ENCODE assay signal across 8 cellular contexts in the genomic region with DNA sequence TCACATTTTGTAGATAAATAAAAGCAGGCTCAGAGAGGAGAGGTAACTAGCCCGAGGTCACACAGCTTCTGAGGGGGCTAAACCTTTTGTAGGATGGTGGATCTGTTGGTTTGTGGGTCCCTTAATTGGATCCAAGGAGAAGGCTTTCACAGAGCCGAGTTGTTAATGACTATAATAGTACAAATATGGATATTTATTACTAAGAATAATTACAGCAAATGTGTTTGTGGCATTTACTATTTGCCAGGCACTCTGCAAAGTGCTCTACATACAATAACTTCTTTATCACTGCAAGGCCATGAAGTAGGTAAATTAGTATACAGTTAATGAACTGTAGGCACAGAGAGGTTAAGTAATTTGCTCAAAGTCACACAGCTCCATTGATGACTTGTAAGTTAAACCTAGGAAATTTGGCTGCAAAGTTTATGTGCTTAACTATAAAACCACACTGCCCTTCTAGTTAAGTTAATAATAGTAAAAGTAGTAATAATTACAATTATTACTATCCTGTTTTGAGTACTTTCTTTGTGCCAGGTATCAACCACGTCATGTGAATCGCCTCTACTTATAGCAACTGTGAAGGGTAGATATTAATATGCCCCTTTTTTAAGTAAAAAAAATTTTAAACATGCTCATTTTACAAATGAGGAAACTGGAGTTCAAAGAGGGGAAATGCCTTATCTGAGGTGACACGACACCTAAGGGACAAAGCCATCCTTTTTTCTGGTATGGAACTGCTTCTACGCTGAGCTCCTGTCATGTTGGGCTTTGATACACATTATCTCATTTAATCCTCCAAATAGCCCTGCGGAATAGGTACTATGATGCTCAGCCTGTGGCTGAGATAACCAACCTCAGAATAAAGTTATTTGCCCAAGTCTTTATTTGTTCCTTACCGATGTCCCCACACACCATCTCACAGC. TPM values are rescaled to one million over a fixed set of nuclear protein-coding genes. Genes with fewer than 3 reads are reported as not detected.
A peak's percentile ranks its signal among the peaks of the same experiment; 100 is the strongest.
DNase-seq lines count a peak whose midpoint lies in the region; ATAC-seq and TF ChIP-seq lines count a peak whose summit lies in the region.

No MANE protein-coding gene starts in this region.

- peak overlapping the region; percentile 95 to 100 (median 99) for H3K27ac ChIP-seq in esophagus squamous epithelium
- peak overlapping the region; percentile 100 for H3K27ac ChIP-seq in psoas muscle

- no peaks in the 10 kb centered on the region for H3K27me3 ChIP-seq in esophagus squamous epithelium
- H3K27me3 ChIP-seq in psoas muscle (ENCODE audit: insufficient read depth in 3 of 3, low read length in 2 of 3): no peaks in the 10 kb centered on the region

- no peaks in the 10 kb centered on the region for H3K9me3 ChIP-seq in esophagus squamous epithelium
- H3K9me3 ChIP-seq in psoas muscle: no peaks in the 10 kb centered on the region

- TF ChIP-seq CTCF in GM12864 (IDR thresholded peaks at IDR 0.05; ENCODE audit: low read depth, low read length, missing control alignments): no peak
- TF ChIP-seq CTCF in esophagus squamous epithelium (IDR thresholded peaks at IDR 0.05): no peak
- no peak for TF ChIP-seq CTCF in psoas muscle (IDR thresholded peaks at IDR 0.05)

- peaks cover 37 to 76% (median 54%) of the 10 kb centered on the region in 3 donors for H3K4me1 ChIP-seq in esophagus squamous epithelium
- H3K4me1 ChIP-seq in psoas muscle: peaks cover 50% of the 10 kb centered on the region

- no peak for DNase-seq in GM12864 (ENCODE audit: low read depth)
- no peak for DNase-seq in esophagus squamous epithelium (lab: John Stamatoyannopoulos, UW)
- DNase-seq in psoas muscle: no peak
- no peak for DNase-seq in NCI-H748 (lab: John Stamatoyannopoulos, UW; ENCODE audit: unreplicated experiment)
- DNase-seq in NCI-H524 treated with DMSO at 0.1 percent for 48 hours (lab: John Stamatoyannopoulos, UW): no peak

- 65 to 70% methylated on average over 8 of the region's 8 CpGs for WGBS in esophagus squamous epithelium, 2 donors
- 61 to 71% (median 63%) methylated on average over 8 of the region's 8 CpGs for WGBS in psoas muscle, 3 donors

- ATAC-seq in SK-N-SH treated with all-trans-retinoic acid at 6 μM for 48 hours (no peak), psoas muscle (no peak), HG03520 (IDR thresholded peaks at IDR 0.05; ENCODE audit: unreplicated experiment) (no peak), HG03354 (IDR thresholded peaks at IDR 0.05; ENCODE audit: poor library complexity, severe bottlenecking, unreplicated experiment) (no peak)

- H3K4me3 ChIP-seq in GM12864 (ENCODE audit: low read depth, low read length) (peak overlapping the region; percentile 66), esophagus squamous epithelium (peak overlapping the region; percentile 10 to 66 (median 42)), psoas muscle (peak overlapping the region; percentile 99)

- TF ChIP-seq POLR2A in esophagus squamous epithelium (IDR thresholded peaks at IDR 0.05): no peak

- intact Hi-C loops in esophagus squamous epithelium (cut with DNase I): loop anchor here (5.0 kb wide), 1 partner anchor 35 kb away; no protein-coding TSS in a partner anchor
- intact Hi-C loops in psoas muscle (cut with DNase I): loop anchor here in 1 of 2 donors (2.0 kb wide), 2 partner anchors 39 to 65 kb away; no protein-coding TSS in a partner anchor

- peaks cover 0 to 13% (median 0%) of the 10 kb centered on the region in 3 donors for H3K36me3 ChIP-seq in esophagus squamous epithelium
- peaks cover 0 to 23% of the 10 kb centered on the region in 2 donors for H3K36me3 ChIP-seq in psoas muscle (ENCODE audit: insufficient read depth in 1 of 2, low read depth in 1 of 2)

TF ChIP-seq in SK-N-SH treated with all-trans-retinoic acid at 6 μM for 48 hours, 23 proteins besides CTCF, POLR2A, EP300 and RAD21:
- TF ChIP-seq PPARA (CRISPR knock-in tag; IDR thresholded peaks at IDR 0.05; ENCODE audit: borderline replicate concordance) (no peak), TOX (CRISPR knock-in tag; IDR thresholded peaks at IDR 0.05; ENCODE audit: borderline replicate concordance) (no peak; the same call in 1 of the 2 replicates), ZNF8 (CRISPR knock-in tag; IDR thresholded peaks at IDR 0.05) (no peak), ZFP30 (CRISPR knock-in tag; IDR thresholded peaks at IDR 0.05) (no peak), ZNF70 (CRISPR knock-in tag; IDR thresholded peaks at IDR 0.05) (no peak)
- TF ChIP-seq, protein P1, sequence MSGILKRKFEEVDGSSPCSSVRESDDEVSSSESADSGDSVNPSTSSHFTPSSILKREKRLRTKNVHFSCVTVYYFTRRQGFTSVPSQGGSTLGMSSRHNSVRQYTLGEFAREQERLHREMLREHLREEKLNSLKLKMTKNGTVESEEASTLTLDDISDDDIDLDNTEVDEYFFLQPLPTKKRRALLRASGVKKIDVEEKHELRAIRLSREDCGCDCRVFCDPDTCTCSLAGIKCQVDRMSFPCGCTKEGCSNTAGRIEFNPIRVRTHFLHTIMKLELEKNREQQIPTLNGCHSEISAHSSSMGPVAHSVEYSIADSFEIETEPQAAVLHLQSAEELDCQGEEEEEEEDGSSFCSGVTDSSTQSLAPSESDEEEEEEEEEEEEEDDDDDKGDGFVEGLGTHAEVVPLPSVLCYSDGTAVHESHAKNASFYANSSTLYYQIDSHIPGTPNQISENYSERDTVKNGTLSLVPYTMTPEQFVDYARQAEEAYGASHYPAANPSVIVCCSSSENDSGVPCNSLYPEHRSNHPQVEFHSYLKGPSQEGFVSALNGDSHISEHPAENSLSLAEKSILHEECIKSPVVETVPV (CRISPR knock-in tag; IDR thresholded peaks at IDR 0.05): 0 out of 2 replicates have a peak, but pooled peaks have one; percentile 25
- TF ChIP-seq, protein P2, sequence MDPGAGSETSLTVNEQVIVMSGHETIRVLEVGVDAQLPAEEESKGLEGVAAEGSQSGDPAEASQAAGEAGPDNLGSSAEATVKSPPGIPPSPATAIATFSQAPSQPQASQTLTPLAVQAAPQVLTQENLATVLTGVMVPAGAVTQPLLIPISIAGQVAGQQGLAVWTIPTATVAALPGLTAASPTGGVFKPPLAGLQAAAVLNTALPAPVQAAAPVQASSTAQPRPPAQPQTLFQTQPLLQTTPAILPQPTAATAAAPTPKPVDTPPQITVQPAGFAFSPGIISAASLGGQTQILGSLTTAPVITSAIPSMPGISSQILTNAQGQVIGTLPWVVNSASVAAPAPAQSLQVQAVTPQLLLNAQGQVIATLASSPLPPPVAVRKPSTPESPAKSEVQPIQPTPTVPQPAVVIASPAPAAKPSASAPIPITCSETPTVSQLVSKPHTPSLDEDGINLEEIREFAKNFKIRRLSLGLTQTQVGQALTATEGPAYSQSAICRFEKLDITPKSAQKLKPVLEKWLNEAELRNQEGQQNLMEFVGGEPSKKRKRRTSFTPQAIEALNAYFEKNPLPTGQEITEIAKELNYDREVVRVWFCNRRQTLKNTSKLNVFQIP (CRISPR knock-in tag; IDR thresholded peaks at IDR 0.05; ENCODE audit: borderline replicate concordance, low read depth): no peak

RNA-seq across cellular contexts. Expression of a gene that starts 8.4 kb away (rescaled TPM):
- 100 to 1,000 TPM; 124 to 194 (median 153) TPM for total RNA-seq in esophagus squamous epithelium
- total RNA-seq in psoas muscle: 100 to 1,000 TPM in 1 of 4 donors, 10 to 100 TPM in 3; 22.7 to 143 (median 77.0) TPM
- polyA plus RNA-seq in psoas muscle: 10 to 100 TPM; 16.7 to 65.1 (median 33.5) TPM

Comparison
In these comparisons a context has a peak if more than half of its experiments do, and no peak if none do; other contexts are left out.
1. H3K4me3 ChIP-seq: peak in every context shown above with its lines; median percentile 99 in psoas muscle; 66 in GM12864; 42 in esophagus squamous epithelium.